In the genomic region with DNA sequence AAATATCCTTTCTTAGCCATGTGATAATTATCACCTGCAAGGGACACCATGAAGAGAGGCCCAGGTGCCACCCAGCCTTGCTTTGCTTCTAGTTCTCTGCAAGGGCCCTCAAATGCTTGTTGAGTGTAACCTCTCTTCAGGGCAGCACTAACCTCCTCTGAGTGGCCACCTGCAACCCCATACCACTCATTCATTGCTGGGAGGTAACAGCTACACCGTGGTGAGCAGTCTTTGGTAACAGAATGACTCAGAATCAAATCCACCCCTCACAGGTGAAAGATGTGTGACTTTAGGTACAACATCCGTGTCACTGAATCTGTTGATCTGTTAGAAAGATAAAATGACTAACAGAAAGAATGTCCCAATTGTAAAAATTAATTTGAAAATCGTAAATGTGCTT, we compare ENCODE assay signal across 22 cellular contexts.
DNase-seq lines count a peak whose midpoint lies in the region; ATAC-seq and TF ChIP-seq lines count a peak whose summit lies in the region.
"Had no signal": no experiment of that assay in that cellular context is flagged by ENCODE, and none has a peak within 500 bp of the region (broad histone marks: within the 10 kb centered on the region; RNA-seq: fewer than 3 reads in every experiment).

No MANE protein-coding gene starts in this region.

- H3K4me3 ChIP-seq in RWPE2 (ENCODE audit: severe bottlenecking) = no peak overlapping the region
- H3K4me3 ChIP-seq in mesenchymal stem cell (ENCODE audit: insufficient read depth in 1 of 2, low read depth in 1 of 2, low read length in 2 of 2) = no peak overlapping the region

- peak; percentile 44; the same call in 1 of the 3 replicates for ATAC-seq in RWPE2 (ENCODE audit: low read depth)
- ATAC-seq in HG03571 (IDR thresholded peaks at IDR 0.05; ENCODE audit: unreplicated experiment) = no peak
- ATAC-seq in GM19395 (IDR thresholded peaks at IDR 0.05; ENCODE audit: unreplicated experiment) = no peak
- ATAC-seq in left ventricle myocardium superior = no peak
- ATAC-seq: stimulated activated naive B cell treated with anti-CD40 and anti-IgM and Interleukin-4, amounts not matched to agents 10 μg/mL and 1 μg/mL and 100 μg/mL, for 72 hours had no signal

- TF ChIP-seq CTCF in RWPE2 (IDR thresholded peaks at IDR 0.05; ENCODE audit: poor library complexity, severe bottlenecking) = no peak

- intact Hi-C loops in left ventricle myocardium superior (cut with micrococcal nuclease) = no loop called here

- H3K4me1 ChIP-seq in RWPE2 (ENCODE audit: insufficient read depth, poor library complexity, severe bottlenecking) = no peaks in the 10 kb centered on the region
- H3K4me1 ChIP-seq in mesenchymal stem cell (ENCODE audit: control insufficient read depth, insufficient read depth, low read depth, low read length) = peaks cover 8% of the 10 kb centered on the region

- H3K4ac ChIP-seq in mesenchymal stem cell (ENCODE audit: low read depth in 1 of 2, low read length in 2 of 2) = no peak overlapping the region

- H3K36me3 ChIP-seq in RWPE2 (ENCODE audit: low read depth) (no peaks in the 10 kb centered on the region), mesenchymal stem cell (ENCODE audit: control insufficient read depth in 1 of 2, insufficient read depth in 2 of 2, low read depth in 1 of 2, low read length in 2 of 2) (no peaks in the 10 kb centered on the region)
- H3K36me3 ChIP-seq: WERI-Rb-1 had no signal

- no peak overlapping the region for H2AK5ac ChIP-seq in mesenchymal stem cell (ENCODE audit: low read length, severe bottlenecking)

- H2BK120ac ChIP-seq in mesenchymal stem cell (ENCODE audit: low read depth, low read length) = no peak overlapping the region

- H3K9ac ChIP-seq in mesenchymal stem cell (ENCODE audit: low read length) = no peak overlapping the region

- H3K27me3 ChIP-seq in RWPE2 (ENCODE audit: insufficient read depth, poor library complexity, severe bottlenecking) (peaks cover 2% of the 10 kb centered on the region), mesenchymal stem cell (ENCODE audit: control insufficient read depth in 1 of 2, insufficient read depth in 1 of 2, low read length in 2 of 2) (peaks cover 0 to 4% of the 10 kb centered on the region in 2 experiments)

- no peaks in the 10 kb centered on the region for H3K79me1 ChIP-seq in mesenchymal stem cell (replicated peaks; ENCODE audit: low read length, poor library complexity, severe bottlenecking)

- no peak overlapping the region for H2BK5ac ChIP-seq in mesenchymal stem cell (ENCODE audit: low read depth, low read length, poor library complexity, severe bottlenecking)

- peak overlapping the region in 1 of 2 experiments; percentile 54 for H3K18ac ChIP-seq in mesenchymal stem cell (ENCODE audit: low read depth in 1 of 2, low read length in 2 of 2)

- 69% methylated on average over 2 of the region's 3 CpGs for WGBS in mesenchymal stem cell

- no peak overlapping the region for H2AFZ ChIP-seq in mesenchymal stem cell (ENCODE audit: low read depth, low read length)

- H3K4me2 ChIP-seq in mesenchymal stem cell (ENCODE audit: low read length, poor library complexity, severe bottlenecking) = peak overlapping the region; percentile 10

- H2BK12ac ChIP-seq in mesenchymal stem cell (ENCODE audit: low read length in 2 of 2) = peak overlapping the region in 1 of 2 experiments; percentile 51

- H3K14ac ChIP-seq in mesenchymal stem cell (ENCODE audit: low read length in 2 of 2) = no peak overlapping the region

- H4K8ac ChIP-seq in mesenchymal stem cell (ENCODE audit: low read length) = no peak overlapping the region

- no peak overlapping the region for H3K23ac ChIP-seq in mesenchymal stem cell (ENCODE audit: low read length in 2 of 2)

- no peak overlapping the region for H3K27ac ChIP-seq in RWPE2 (ENCODE audit: poor library complexity, severe bottlenecking)
- H3K27ac ChIP-seq in mesenchymal stem cell (ENCODE audit: low read length, poor library complexity, severe bottlenecking) = peak overlapping the region; percentile 57
- H3K27ac ChIP-seq: WERI-Rb-1 had no signal

- H3K9me3 ChIP-seq in RWPE2 (ENCODE audit: severe bottlenecking) = no peaks in the 10 kb centered on the region
- H3K9me3 ChIP-seq in mesenchymal stem cell (ENCODE audit: control insufficient read depth, low read length) = no peaks in the 10 kb centered on the region

- H4K91ac ChIP-seq in mesenchymal stem cell (ENCODE audit: low read length) = peak overlapping the region; percentile 75

- DNase-seq in DMS79 (lab: John Stamatoyannopoulos, UW) (peak; percentile 82), M059J (ENCODE audit: low read depth) (peak; percentile 56), RWPE2 (ENCODE audit: low spot score) (no peak), mesenchymal stem cell (no peak), left ventricle myocardium superior (no peak), cortex of kidney (lab: John Stamatoyannopoulos, UW) (no peak)
- DNase-seq: activated CD4-positive, alpha-beta T cell treated with anti-CD3 and anti-CD28 coated beads, Interleukin-2, amount 50 U/mL, for 48 hours; activated naive CD4-positive, alpha-beta T cell treated with anti-CD3 and anti-CD28 coated beads for 36 hours; amygdala; CD4-positive, alpha-beta T cell; foreskin melanocyte; Karpas-422; kidney; midbrain; NCI-H1092 treated with DMSO at 0.1 percent for 48 hours; NCI-H2107; NCI-H82; nephron progenitor cell; stimulated activated naive B cell treated with anti-CD40 and anti-IgM and Interleukin-4, amounts not matched to agents 10 μg/mL and 1 μg/mL and 100 μg/mL, for 72 hours; WERI-Rb-1 had no signal

- H2BK15ac ChIP-seq in mesenchymal stem cell (ENCODE audit: low read depth, poor library complexity, severe bottlenecking) = no peak overlapping the region

Comparison
In these comparisons a context has a peak if more than half of its experiments do, and no peak if none do; other contexts are left out.
1. DNase-seq: peak in DMS79 (single experiment) and M059J (single experiment); none in RWPE2 (single experiment), mesenchymal stem cell (single experiment), left ventricle myocardium superior (single experiment) and cortex of kidney (single experiment).